ENCODE assay signal across 1 cellular context in genomic region chr1:29249170-29249691, GRCh38.
A peak's percentile ranks its signal among the peaks of the same experiment; 100 is the strongest.
TF ChIP-seq lines count a peak whose summit lies in the region.

No MANE protein-coding gene starts in this region.

TF ChIP-seq in K562, 482 proteins besides CTCF, POLR2A, EP300 and RAD21 (continued from another document):
- no peak for TF ChIP-seq ZEB2 (IDR thresholded peaks at IDR 0.05)
- no peak for TF ChIP-seq CXXC5 (CRISPR knock-in tag; IDR thresholded peaks at IDR 0.05)
- TF ChIP-seq CTBP1 (IDR thresholded peaks at IDR 0.05; ENCODE audit: borderline replicate concordance) = peak; percentile 75; the same call in 1 of the 2 replicates
- TF ChIP-seq RNF2 (IDR thresholded peaks at IDR 0.05) = peak; percentile 64; the same call in 1 of the 2 replicates
- TF ChIP-seq ZNF668 (CRISPR knock-in tag; IDR thresholded peaks at IDR 0.05) = no peak
- TF ChIP-seq PYGO2 (tag; IDR thresholded peaks at IDR 0.05) = no peak
- no peak for TF ChIP-seq CGGBP1 (CRISPR knock-in tag; IDR thresholded peaks at IDR 0.05)
- peak; percentile 35; the same call in 1 of the 2 replicates for TF ChIP-seq ESRRA (IDR thresholded peaks at IDR 0.05; ENCODE audit: borderline replicate concordance, low read depth)
- TF ChIP-seq GABPB1 (CRISPR knock-in tag; IDR thresholded peaks at IDR 0.05) = peak; percentile 50; the same call in 1 of the 2 replicates
- no peak for TF ChIP-seq IRF1 (CRISPR knock-in tag; IDR thresholded peaks at IDR 0.05; ENCODE audit: borderline replicate concordance)
- TF ChIP-seq RCOR1 (IDR thresholded peaks at IDR 0.05; ENCODE audit: borderline replicate concordance in 1 of 2, low read depth in 2 of 2, low read length in 2 of 2) = peak in 1 of 2 experiments; percentile 14; a peak in 1 of 4 replicates
- TF ChIP-seq L3MBTL2 (IDR thresholded peaks at IDR 0.05) = no peak
- 0 out of 2 replicates have a peak, but pooled peaks have one; percentile 3 for TF ChIP-seq JUND (IDR thresholded peaks at IDR 0.05; ENCODE audit: borderline replicate concordance, low read depth, low read length)
- no peak for TF ChIP-seq JUND (tag; IDR thresholded peaks at IDR 0.05; ENCODE audit: borderline replicate concordance, low read depth, low read length)
- TF ChIP-seq MECOM (CRISPR knock-in tag; IDR thresholded peaks at IDR 0.05) = no peak
- no peak for TF ChIP-seq CBX5 (IDR thresholded peaks at IDR 0.05; ENCODE audit: borderline replicate concordance, low read depth)
- TF ChIP-seq JUN (IDR thresholded peaks at IDR 0.05; ENCODE audit: borderline replicate concordance, low read depth, low read length) = 0 out of 2 replicates have a peak, but pooled peaks have one; percentile 22
- no peak for TF ChIP-seq JUN (CRISPR knock-in tag; IDR thresholded peaks at IDR 0.05; ENCODE audit: borderline replicate concordance)
- TF ChIP-seq LCOR (CRISPR knock-in tag; IDR thresholded peaks at IDR 0.05) = peak; percentile 71; the same call in 1 of the 2 replicates
- TF ChIP-seq RAD51 (IDR thresholded peaks at IDR 0.05; ENCODE audit: borderline replicate concordance, low read depth) = no peak
TF ChIP-seq in K562: peak in this region for 22.
